Comparison of ENCODE assay signal across 8 cellular contexts in the genomic region with DNA sequence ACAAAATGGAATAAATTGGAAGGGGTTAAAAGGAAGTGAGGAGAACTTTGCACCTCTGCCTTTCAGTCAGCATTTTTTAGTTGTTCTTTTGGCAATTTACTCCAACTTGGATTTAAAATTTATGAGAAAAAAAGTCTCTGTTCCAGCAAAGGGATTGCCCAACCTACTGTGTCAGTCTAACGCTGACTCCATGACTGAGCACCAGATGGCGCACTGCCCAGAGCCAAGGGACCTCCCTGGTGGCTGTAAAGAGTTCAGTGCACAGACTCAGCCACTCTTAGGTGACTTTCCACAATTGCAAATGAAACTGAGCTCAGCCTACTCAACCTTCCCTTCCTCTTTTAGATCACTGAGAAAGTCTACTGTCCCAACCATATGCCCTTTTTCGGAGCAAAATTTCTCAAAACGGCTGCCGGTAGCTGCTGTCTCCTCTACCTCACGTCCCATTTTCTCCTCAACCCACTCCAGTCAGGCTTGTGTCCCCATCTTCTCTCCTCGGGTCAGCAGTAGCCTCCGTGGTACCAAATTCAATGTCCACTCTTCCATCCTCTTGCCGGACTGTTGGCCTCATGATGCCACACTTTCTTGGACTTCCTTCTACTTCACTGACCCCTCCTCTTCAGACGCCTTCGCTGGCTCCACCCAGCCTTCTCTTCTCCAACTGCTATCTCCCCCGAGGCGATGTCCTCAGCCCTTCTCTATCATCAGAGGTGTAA.
DNase-seq lines count a peak whose midpoint lies in the region; ATAC-seq and TF ChIP-seq lines count a peak whose summit lies in the region.

No MANE protein-coding gene starts in this region.

- peak; percentile 14 for DNase-seq in NK-92 treated with Interleukin-12 subunit alpha and Interleukin-12 subunit beta, amount 100 ng/mL, for 24 hours (lab: John Stamatoyannopoulos, UW)
- no peak for DNase-seq in NK-92 (lab: John Stamatoyannopoulos, UW; ENCODE audit: unreplicated experiment)
- DNase-seq in NCI-H1092 treated with DMSO at 0.1 percent for 48 hours (lab: John Stamatoyannopoulos, UW) = peak; percentile 61
- peak in 3 of 5 experiments; percentile 31 to 65 (median 34) for DNase-seq in T-helper 2 cell
- peak; percentile 49 for DNase-seq in astrocyte of the spinal cord (ENCODE audit: low read depth, low spot score)
- peak; percentile 86 for DNase-seq in iPS-NIHi7 (ENCODE audit: extremely low spot score)
- peak; percentile 41 for DNase-seq in stimulated activated CD4-positive, alpha-beta T cell treated with anti-CD3 and anti-CD28 coated beads, Interleukin-12 subunit alpha, Interleukin-12 subunit beta, amount 100 ng/mL, for 4 hours

- no peak overlapping the region for H3K4me3 ChIP-seq in astrocyte of the spinal cord (ENCODE audit: low read depth, low read length)

- peak; percentile 99 for ATAC-seq in HG02678 (IDR thresholded peaks at IDR 0.05; ENCODE audit: unreplicated experiment)

- in situ Hi-C loops in astrocyte of the spinal cord (cut with HindIII; ENCODE audit: low sequenced_read_pairs) = no loop called here

- peak; percentile 66 for TF ChIP-seq CTCF in astrocyte of the spinal cord (IDR thresholded peaks at IDR 0.05; ENCODE audit: low read depth, low read length)
